In the genomic region with DNA sequence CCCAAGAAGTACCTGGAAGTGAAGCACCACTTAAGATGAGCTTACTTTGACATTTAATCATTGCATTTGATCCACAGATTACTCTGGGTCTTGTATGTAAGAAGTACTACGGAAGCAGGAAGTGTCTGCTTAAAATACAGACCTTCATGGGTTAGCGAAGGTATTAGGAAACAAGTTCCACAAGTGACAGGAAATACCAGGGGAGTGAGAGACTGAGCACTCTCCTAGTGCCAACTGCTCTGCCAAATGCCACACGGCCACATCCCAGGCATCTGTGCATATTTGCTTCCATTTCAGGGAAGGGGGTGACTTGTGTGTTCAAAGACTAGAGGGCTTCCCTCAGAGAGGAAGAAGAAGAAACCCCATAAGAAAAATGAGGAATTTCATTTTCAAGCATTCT, we compare ENCODE assay signal across 8 cellular contexts. TPM values are rescaled to one million over a fixed set of nuclear protein-coding genes. Genes with fewer than 3 reads are reported as not detected.
DNase-seq lines count a peak whose midpoint lies in the region; ATAC-seq and TF ChIP-seq lines count a peak whose summit lies in the region.
"Had no signal": no experiment of that assay in that cellular context is flagged by ENCODE, and none has a peak within 500 bp of the region (broad histone marks: within the 10 kb centered on the region; RNA-seq: fewer than 3 reads in every experiment).

No MANE protein-coding gene starts in this region.

- H3K4me3 Mint-ChIP-seq in osteocyte (ENCODE audit: unreplicated experiment), result no peak overlapping the region

- peak; percentile 21 for DNase-seq in ELR (ENCODE audit: low read depth)
- peak; percentile 55 for DNase-seq in MV-4-11 (lab: John Stamatoyannopoulos, UW)
- peak; percentile 57 for DNase-seq in cerebellar cortex (ENCODE audit: low spot score)
- DNase-seq in osteocyte (ENCODE audit: extremely low spot score, unreplicated experiment), result no peak
- no peak for DNase-seq in stimulated activated CD4-positive, alpha-beta T cell treated with anti-CD3 and anti-CD28 coated beads, Interleukin-2, amount 100 ng/mL, for 24 hours
- DNase-seq: ovary had no signal

- H3K4me1 Mint-ChIP-seq in osteocyte (ENCODE audit: unreplicated experiment), result peaks cover 47% of the 10 kb centered on the region

- peak overlapping the region; percentile 41 for H3K27ac Mint-ChIP-seq in osteocyte (ENCODE audit: unreplicated experiment)

- H3K9me3 Mint-ChIP-seq in osteocyte (ENCODE audit: unreplicated experiment), result no peaks in the 10 kb centered on the region

- ATAC-seq in HG02588 (IDR thresholded peaks at IDR 0.05; ENCODE audit: unreplicated experiment) (no peak), GM19467 (IDR thresholded peaks at IDR 0.05; ENCODE audit: unreplicated experiment) (no peak)

- no peak for TF ChIP-seq CTCF in osteocyte (IDR thresholded peaks at IDR 0.05)

- H3K27me3 Mint-ChIP-seq in osteocyte (ENCODE audit: unreplicated experiment), result no peaks in the 10 kb centered on the region

- no peaks in the 10 kb centered on the region for H3K36me3 Mint-ChIP-seq in osteocyte (ENCODE audit: unreplicated experiment)

RNA-seq across cellular contexts. Expression of gene ANK3, which starts 57.2 kb away (rescaled TPM):
- total RNA-seq in osteocyte, result 21.2 and 22.0 TPM in 2 replicates

Comparison
In these comparisons a context has a peak if more than half of its experiments do, and no peak if none do; other contexts are left out.
1. DNase-seq: peak in ELR (single experiment), MV-4-11 (single experiment) and cerebellar cortex (single experiment); none in osteocyte (single experiment) and stimulated activated CD4-positive, alpha-beta T cell treated with anti-CD3 and anti-CD28 coated beads, Interleukin-2, amount 100 ng/mL, for 24 hours (0 of 2).